10 cellular contexts compared by ENCODE assay signal in genomic region chr13:32905864-32906180, GRCh38.
A peak's percentile ranks its signal among the peaks of the same experiment; 100 is the strongest.
DNase-seq lines count a peak whose midpoint lies in the region; ATAC-seq lines count a peak whose summit lies in the region.
"Had no signal": no experiment of that assay in that cellular context is flagged by ENCODE, and none has a peak within 500 bp of the region (broad histone marks: within the 10 kb centered on the region; RNA-seq: fewer than 3 reads in every experiment).

No MANE protein-coding gene starts in this region.

- peaks cover 29% of the 10 kb centered on the region for H3K4me1 Mint-ChIP-seq in activated naive CD4-positive, alpha-beta T cell treated with anti-CD3 and anti-CD28 coated beads for 36 hours (ENCODE audit: low read depth)
- H3K4me1 Mint-ChIP-seq in activated CD4-positive, alpha-beta memory T cell treated with anti-CD3 and anti-CD28 coated beads for 36 hours (ENCODE audit: low read depth), result peaks cover 19% of the 10 kb centered on the region

- intact Hi-C loops in activated naive CD4-positive, alpha-beta T cell treated with anti-CD3 and anti-CD28 coated beads for 36 hours (cut with micrococcal nuclease), result loop anchor here (1.0 to 10.0 kb wide), 14 partner anchors 11 to 819 kb away; partner anchors contain the start of genes N4BP2L1 and N4BP2L2
- intact Hi-C loops in activated CD4-positive, alpha-beta memory T cell treated with anti-CD3 and anti-CD28 coated beads for 36 hours (cut with micrococcal nuclease), result loop anchor here (1.0 to 2.0 kb wide), 11 partner anchors 11 to 733 kb away; partner anchors contain the start of genes N4BP2L2 and PDS5B
- intact Hi-C loops in left cardiac atrium (cut with DNase I), result no loop called here

- POLR2A ChIA-PET in activated CD4-positive, alpha-beta memory T cell treated with anti-CD3 and anti-CD28 coated beads for 36 hours (lab: Charles Lee), result no interaction called here

- DNase-seq in activated naive CD4-positive, alpha-beta T cell treated with anti-CD3 and anti-CD28 coated beads for 36 hours, result no peak
- DNase-seq in activated naive CD4-positive, alpha-beta T cell (lab: John Stamatoyannopoulos, UW), result no peak
- DNase-seq in activated CD4-positive, alpha-beta memory T cell treated with anti-CD3 and anti-CD28 coated beads for 36 hours, result no peak
- DNase-seq in left cardiac atrium, result no peak
- DNase-seq in HuH-7 (ENCODE audit: low spot score), result no peak
- DNase-seq in GM19238 (ENCODE audit: insufficient read length, low spot score), result no peak
- DNase-seq: natural killer cell, SHP77 treated with DMSO at 0.1 percent for 48 hours had no signal

- H3K9me3 Mint-ChIP-seq in activated naive CD4-positive, alpha-beta T cell treated with anti-CD3 and anti-CD28 coated beads for 36 hours, result peaks cover 4% of the 10 kb centered on the region
- no peaks in the 10 kb centered on the region for H3K9me3 Mint-ChIP-seq in activated CD4-positive, alpha-beta memory T cell treated with anti-CD3 and anti-CD28 coated beads for 36 hours

- H3K27me3 Mint-ChIP-seq in activated naive CD4-positive, alpha-beta T cell treated with anti-CD3 and anti-CD28 coated beads for 36 hours (ENCODE audit: low read depth), result no peaks in the 10 kb centered on the region
- H3K27me3 Mint-ChIP-seq in activated CD4-positive, alpha-beta memory T cell treated with anti-CD3 and anti-CD28 coated beads for 36 hours, result peaks cover 34% of the 10 kb centered on the region

- CTCF ChIA-PET in activated naive CD4-positive, alpha-beta T cell treated with anti-CD3 and anti-CD28 coated beads for 36 hours (lab: Charles Lee), result interaction anchor here (0.7 to 1.5 kb wide), 4 partner anchors 56 to 320 kb away, joined by 3 read pairs; partner anchors contain the start of gene PDS5B
- CTCF ChIA-PET in activated CD4-positive, alpha-beta memory T cell treated with anti-CD3 and anti-CD28 coated beads for 36 hours (lab: Charles Lee), result interaction anchor here (1.0 to 1.2 kb wide), 2 partner anchors 266 to 320 kb away, joined by 3 read pairs; no protein-coding TSS in a partner anchor

- ATAC-seq in left cardiac atrium (peak; percentile 8 to 29), HG02884 (IDR thresholded peaks at IDR 0.05; ENCODE audit: unreplicated experiment) (no peak)

- H3K27ac Mint-ChIP-seq in activated naive CD4-positive, alpha-beta T cell treated with anti-CD3 and anti-CD28 coated beads for 36 hours, result peak overlapping the region; percentile 86
- peak overlapping the region; percentile 87 for H3K27ac Mint-ChIP-seq in activated CD4-positive, alpha-beta memory T cell treated with anti-CD3 and anti-CD28 coated beads for 36 hours
- H3K27ac Mint-ChIP-seq: natural killer cell had no signal

- H3K4me3 Mint-ChIP-seq in activated naive CD4-positive, alpha-beta T cell treated with anti-CD3 and anti-CD28 coated beads for 36 hours, result peak overlapping the region; percentile 51
- peak overlapping the region; percentile 44 for H3K4me3 Mint-ChIP-seq in activated CD4-positive, alpha-beta memory T cell treated with anti-CD3 and anti-CD28 coated beads for 36 hours
- H3K4me3 Mint-ChIP-seq: natural killer cell had no signal

- peak overlapping the region; percentile 4 for H3K27ac ChIP-seq in temporal lobe (ENCODE audit: low read depth, low read length)

- H3K36me3 Mint-ChIP-seq in activated naive CD4-positive, alpha-beta T cell treated with anti-CD3 and anti-CD28 coated beads for 36 hours (ENCODE audit: low read depth), result no peaks in the 10 kb centered on the region
- H3K36me3 Mint-ChIP-seq in activated CD4-positive, alpha-beta memory T cell treated with anti-CD3 and anti-CD28 coated beads for 36 hours, result no peaks in the 10 kb centered on the region
- H3K36me3 Mint-ChIP-seq: natural killer cell had no signal

Comparison
In these comparisons a context has a peak if more than half of its experiments do, and no peak if none do; other contexts are left out.
1. intact Hi-C loops: an anchor here in activated naive CD4-positive, alpha-beta T cell treated with anti-CD3 and anti-CD28 coated beads for 36 hours (1.0 to 10.0 kb wide) and activated CD4-positive, alpha-beta memory T cell treated with anti-CD3 and anti-CD28 coated beads for 36 hours (1.0 to 2.0 kb wide); none called in left cardiac atrium.